ENCODE assay signal across 9 cellular contexts in genomic region chr16:87461466-87461975, GRCh38. TPM values are rescaled to one million over a fixed set of nuclear protein-coding genes. Genes with fewer than 3 reads are reported as not detected.
DNase-seq lines count a peak whose midpoint lies in the region; ATAC-seq and TF ChIP-seq lines count a peak whose summit lies in the region.
"Had no signal": no experiment of that assay in that cellular context is flagged by ENCODE, and none has a peak within 500 bp of the region (broad histone marks: within the 10 kb centered on the region; RNA-seq: fewer than 3 reads in every experiment).

No MANE protein-coding gene starts in this region.

- POLR2A ChIA-PET in activated B cell treated with CpG ODN at 0.5 μM for 24 hours (lab: Charles Lee) = no interaction called here

- intact Hi-C loops in activated B cell treated with CpG ODN at 0.5 μM for 24 hours (cut with micrococcal nuclease) (loop anchor here (5.0 kb wide), 1 partner anchor 91 kb away; no protein-coding TSS in a partner anchor), psoas muscle (cut with DNase I) (no loop called here)

- CTCF ChIA-PET in activated B cell treated with CpG ODN at 0.5 μM for 24 hours (lab: Charles Lee) = interaction anchor here (2.4 kb wide), 1 partner anchor 174 kb away, joined by 11 read pairs; no protein-coding TSS in a partner anchor

- H3K9me3 Mint-ChIP-seq in activated naive CD8-positive, alpha-beta T cell treated with anti-CD3 and anti-CD28 coated beads for 36 hours = no peaks in the 10 kb centered on the region
- no peaks in the 10 kb centered on the region for H3K9me3 Mint-ChIP-seq in activated naive CD8-positive, alpha-beta T cell treated with anti-CD3 and anti-CD28 coated beads, Interleukin-2, amount 50 U/mL, for 24 hours
- no peaks in the 10 kb centered on the region for H3K9me3 Mint-ChIP-seq in activated B cell treated with CpG ODN at 0.5 μM for 24 hours
- H3K9me3 Mint-ChIP-seq in glutamatergic neuron (ENCODE audit: unreplicated experiment) = peaks cover 2% of the 10 kb centered on the region
- H3K9me3 Mint-ChIP-seq: CD4-positive, alpha-beta memory T cell had no signal

- DNase-seq in activated naive CD8-positive, alpha-beta T cell treated with anti-CD3 and anti-CD28 coated beads for 36 hours = peak; percentile 20
- DNase-seq in activated naive CD8-positive, alpha-beta T cell treated with anti-CD3 and anti-CD28 coated beads, Interleukin-2, amount 50 U/mL, for 24 hours = no peak
- DNase-seq in NCI-H1436 (lab: John Stamatoyannopoulos, UW) = peak; percentile 79
- no peak for DNase-seq in activated B cell treated with CpG ODN at 0.5 μM for 24 hours
- peak; percentile 47 for DNase-seq in glutamatergic neuron
- DNase-seq in psoas muscle = peak; percentile 37 to 59

- peaks cover 54% of the 10 kb centered on the region for H3K4me1 ChIP-seq in psoas muscle

- no peaks in the 10 kb centered on the region for H3K27me3 Mint-ChIP-seq in activated naive CD8-positive, alpha-beta T cell treated with anti-CD3 and anti-CD28 coated beads for 36 hours
- H3K27me3 Mint-ChIP-seq in activated naive CD8-positive, alpha-beta T cell treated with anti-CD3 and anti-CD28 coated beads, Interleukin-2, amount 50 U/mL, for 24 hours = no peaks in the 10 kb centered on the region
- H3K27me3 Mint-ChIP-seq in activated B cell treated with CpG ODN at 0.5 μM for 24 hours (peaks cover 2% of the 10 kb centered on the region), glutamatergic neuron (ENCODE audit: unreplicated experiment) (no peaks in the 10 kb centered on the region)
- H3K27me3 Mint-ChIP-seq: CD4-positive, alpha-beta memory T cell had no signal

- no peaks in the 10 kb centered on the region for H3K27me3 ChIP-seq in psoas muscle (ENCODE audit: insufficient read depth in 3 of 3, low read length in 2 of 3)

- H3K4me1 Mint-ChIP-seq in activated naive CD8-positive, alpha-beta T cell treated with anti-CD3 and anti-CD28 coated beads for 36 hours = peaks cover 54% of the 10 kb centered on the region
- H3K4me1 Mint-ChIP-seq in activated naive CD8-positive, alpha-beta T cell treated with anti-CD3 and anti-CD28 coated beads, Interleukin-2, amount 50 U/mL, for 24 hours = peaks cover 78% of the 10 kb centered on the region
- H3K4me1 Mint-ChIP-seq in activated B cell treated with CpG ODN at 0.5 μM for 24 hours (peaks cover 23% of the 10 kb centered on the region), glutamatergic neuron (ENCODE audit: low read depth, unreplicated experiment) (peaks cover 20% of the 10 kb centered on the region)

- H3K27ac Mint-ChIP-seq in activated naive CD8-positive, alpha-beta T cell treated with anti-CD3 and anti-CD28 coated beads for 36 hours = no peak overlapping the region
- H3K27ac Mint-ChIP-seq in activated naive CD8-positive, alpha-beta T cell treated with anti-CD3 and anti-CD28 coated beads, Interleukin-2, amount 50 U/mL, for 24 hours = no peak overlapping the region
- no peak overlapping the region for H3K27ac Mint-ChIP-seq in activated B cell treated with CpG ODN at 0.5 μM for 24 hours
- H3K27ac Mint-ChIP-seq in glutamatergic neuron (ENCODE audit: unreplicated experiment) = no peak overlapping the region

- H3K36me3 Mint-ChIP-seq in activated naive CD8-positive, alpha-beta T cell treated with anti-CD3 and anti-CD28 coated beads for 36 hours = peaks cover 4% of the 10 kb centered on the region
- H3K36me3 Mint-ChIP-seq in activated naive CD8-positive, alpha-beta T cell treated with anti-CD3 and anti-CD28 coated beads, Interleukin-2, amount 50 U/mL, for 24 hours (ENCODE audit: low read depth) = peaks cover 16% of the 10 kb centered on the region
- H3K36me3 Mint-ChIP-seq in activated B cell treated with CpG ODN at 0.5 μM for 24 hours (ENCODE audit: low read depth) (peaks cover 3% of the 10 kb centered on the region), glutamatergic neuron (ENCODE audit: unreplicated experiment) (no peaks in the 10 kb centered on the region)

- no peak overlapping the region for H3K4me3 Mint-ChIP-seq in activated naive CD8-positive, alpha-beta T cell treated with anti-CD3 and anti-CD28 coated beads for 36 hours
- H3K4me3 Mint-ChIP-seq in activated naive CD8-positive, alpha-beta T cell treated with anti-CD3 and anti-CD28 coated beads, Interleukin-2, amount 50 U/mL, for 24 hours = no peak overlapping the region
- H3K4me3 Mint-ChIP-seq in activated B cell treated with CpG ODN at 0.5 μM for 24 hours = no peak overlapping the region
- H3K4me3 Mint-ChIP-seq in glutamatergic neuron (ENCODE audit: unreplicated experiment) = no peak overlapping the region

- TF ChIP-seq CTCF in activated B cell treated with CpG ODN at 0.5 μM for 24 hours (IDR thresholded peaks at IDR 0.05) (no peak), glutamatergic neuron (IDR thresholded peaks at IDR 0.05; ENCODE audit: partially characterized antibody, unreplicated experiment) (peak; percentile 51), psoas muscle (IDR thresholded peaks at IDR 0.05) (peak; percentile 30)

- peak overlapping the region; percentile 2 for H3K27ac ChIP-seq in psoas muscle

- H3K4me3 ChIP-seq in psoas muscle = no peak overlapping the region

- 23 to 27% (median 25%) methylated on average over 9 of the region's 9 CpGs for WGBS in psoas muscle, 3 donors

- H3K36me3 ChIP-seq in psoas muscle (ENCODE audit: insufficient read depth in 1 of 2, low read depth in 1 of 2) = peaks cover 0 to 25% of the 10 kb centered on the region in 2 donors

- no peak for ATAC-seq in activated naive CD8-positive, alpha-beta T cell treated with anti-CD3 and anti-CD28 coated beads, Interleukin-2, amount 50 U/mL, for 24 hours
- ATAC-seq in activated B cell treated with CpG ODN at 0.5 μM for 24 hours (ENCODE audit: low read depth) = peak; percentile 36
- peak; percentile 14 to 34 (median 24) for ATAC-seq in psoas muscle
- ATAC-seq in GM18873 (IDR thresholded peaks at IDR 0.05; ENCODE audit: low FRiP score, unreplicated experiment) = no peak
- ATAC-seq in HG03439 (IDR thresholded peaks at IDR 0.05; ENCODE audit: unreplicated experiment) = no peak

- H3K9me3 ChIP-seq in psoas muscle = no peaks in the 10 kb centered on the region

RNA-seq across cellular contexts. Expression of gene ZCCHC14, which starts 31.3 kb away (rescaled TPM):
- total RNA-seq in activated naive CD8-positive, alpha-beta T cell treated with anti-CD3 and anti-CD28 coated beads for 36 hours = 1 to 10 TPM; 5.5 to 5.7 TPM
- 3.4 and 3.8 TPM in 2 replicates for total RNA-seq in activated B cell treated with CpG ODN at 0.5 μM for 24 hours
- 29.2 TPM for total RNA-seq in glutamatergic neuron (ENCODE audit: unreplicated experiment)
- total RNA-seq in psoas muscle = 10 to 100 TPM; 14.6 to 17.3 (median 15.8) TPM
- 10 to 100 TPM in 1 of 3 donors, 1 to 10 TPM in 2; 5.8 to 12.1 (median 6.0) TPM for polyA plus RNA-seq in psoas muscle

Comparison
In these comparisons a context has a peak if more than half of its experiments do, and no peak if none do; other contexts are left out.
1. DNase-seq: peak in activated naive CD8-positive, alpha-beta T cell treated with anti-CD3 and anti-CD28 coated beads for 36 hours (single experiment), NCI-H1436 (single experiment), glutamatergic neuron (single experiment) and psoas muscle (2 of 2); none in activated naive CD8-positive, alpha-beta T cell treated with anti-CD3 and anti-CD28 coated beads, Interleukin-2, amount 50 U/mL, for 24 hours (single experiment) and activated B cell treated with CpG ODN at 0.5 μM for 24 hours (single experiment).
2. ATAC-seq: peak in activated B cell treated with CpG ODN at 0.5 μM for 24 hours (single experiment) and psoas muscle (4 of 4); none in activated naive CD8-positive, alpha-beta T cell treated with anti-CD3 and anti-CD28 coated beads, Interleukin-2, amount 50 U/mL, for 24 hours (single experiment), GM18873 (single experiment) and HG03439 (single experiment).